Comparison of ENCODE assay signal across 1 cellular context in the genomic region with DNA sequence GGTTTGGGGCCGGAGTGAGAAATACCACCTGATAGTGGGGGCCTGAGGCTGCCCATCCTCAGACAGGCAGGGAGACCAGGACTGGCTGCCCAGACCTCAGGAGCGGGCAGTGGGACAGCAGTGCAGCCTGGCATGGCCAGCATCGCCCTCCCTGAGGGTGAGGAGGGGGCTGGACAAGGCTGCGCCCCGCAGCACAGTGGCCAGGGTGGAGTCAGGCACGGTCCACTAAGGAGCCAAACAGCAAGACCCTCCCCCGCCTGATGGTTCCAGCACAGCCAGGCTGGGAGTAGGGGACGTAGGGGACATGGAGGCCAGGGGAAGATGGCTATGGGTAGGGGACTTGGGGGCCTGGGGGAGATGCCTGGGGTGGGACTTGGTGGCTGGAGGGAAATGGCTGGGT.
TF ChIP-seq lines count a peak whose summit lies in the region.

No MANE protein-coding gene starts in this region.

TF ChIP-seq in WTC11, 78 proteins besides CTCF, POLR2A, EP300 and RAD21:
- TF ChIP-seq MLX (CRISPR knock-in tag; IDR thresholded peaks at IDR 0.05): no peak
- TF ChIP-seq ZBTB43 (CRISPR knock-in tag; IDR thresholded peaks at IDR 0.05): no peak
- no peak for TF ChIP-seq GTF2I (CRISPR knock-in tag; conservative IDR thresholded peaks at IDR 0.05)
- TF ChIP-seq RELA (CRISPR knock-in tag; IDR thresholded peaks at IDR 0.05; ENCODE audit: borderline replicate concordance): no peak
- TF ChIP-seq TCF7 (CRISPR knock-in tag; IDR thresholded peaks at IDR 0.05; ENCODE audit: low read depth): no peak
- no peak for TF ChIP-seq AR (CRISPR knock-in tag; IDR thresholded peaks at IDR 0.05)
- no peak for TF ChIP-seq GRHL2 (CRISPR knock-in tag; IDR thresholded peaks at IDR 0.05; ENCODE audit: insufficient replicate concordance, severe bottlenecking)
- TF ChIP-seq ZNF671 (CRISPR knock-in tag; IDR thresholded peaks at IDR 0.05): no peak
- TF ChIP-seq JAZF1 (CRISPR knock-in tag; IDR thresholded peaks at IDR 0.05): no peak
- no peak for TF ChIP-seq ATF3 (CRISPR knock-in tag; conservative IDR thresholded peaks at IDR 0.05)
- no peak for TF ChIP-seq ZNF138 (CRISPR knock-in tag; conservative IDR thresholded peaks at IDR 0.05)
- TF ChIP-seq, protein P1, sequence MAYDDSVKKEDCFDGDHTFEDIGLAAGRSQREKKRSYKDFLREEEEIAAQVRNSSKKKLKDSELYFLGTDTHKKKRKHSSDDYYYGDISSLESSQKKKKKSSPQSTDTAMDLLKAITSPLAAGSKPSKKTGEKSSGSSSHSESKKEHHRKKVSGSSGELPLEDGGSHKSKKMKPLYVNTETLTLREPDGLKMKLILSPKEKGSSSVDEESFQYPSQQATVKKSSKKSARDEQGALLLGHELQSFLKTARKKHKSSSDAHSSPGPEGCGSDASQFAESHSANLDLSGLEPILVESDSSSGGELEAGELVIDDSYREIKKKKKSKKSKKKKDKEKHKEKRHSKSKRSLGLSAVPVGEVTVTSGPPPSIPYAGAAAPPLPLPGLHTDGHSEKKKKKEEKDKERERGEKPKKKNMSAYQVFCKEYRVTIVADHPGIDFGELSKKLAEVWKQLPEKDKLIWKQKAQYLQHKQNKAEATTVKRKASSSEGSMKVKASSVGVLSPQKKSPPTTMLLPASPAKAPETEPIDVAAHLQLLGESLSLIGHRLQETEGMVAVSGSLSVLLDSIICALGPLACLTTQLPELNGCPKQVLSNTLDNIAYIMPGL (CRISPR knock-in tag; IDR thresholded peaks at IDR 0.05): no peak
- TF ChIP-seq MXD4 (CRISPR knock-in tag; IDR thresholded peaks at IDR 0.05; ENCODE audit: borderline replicate concordance): no peak
